ENCODE assay signal across 15 cellular contexts in genomic region chr2:170142502-170142901, GRCh38. TPM values are rescaled to one million over a fixed set of nuclear protein-coding genes. Genes with fewer than 3 reads are reported as not detected.
"Had no signal": no experiment of that assay in that cellular context is flagged by ENCODE, and none has a peak within 500 bp of the region (broad histone marks: within the 10 kb centered on the region; RNA-seq: fewer than 3 reads in every experiment).

No MANE protein-coding gene starts in this region.

- ATAC-seq: activated naive CD4-positive, alpha-beta T cell treated with anti-CD3 and anti-CD28 coated beads, Interleukin-2, amount 50 U/mL, for 72 hours; esophagus mucosa; left lobe of liver; stimulated activated memory B cell treated with anti-CD40 and anti-IgM and Interleukin-4, amounts not matched to agents 10 μg/mL and 1 μg/mL and 100 μg/mL, for 72 hours had no signal

- H3K27me3 ChIP-seq: body of pancreas had no signal

- H3K4me1 ChIP-seq: body of pancreas, parathyroid adenoma had no signal

- H3K9ac ChIP-seq: parathyroid adenoma had no signal

- H3K9me3 ChIP-seq: body of pancreas had no signal

- H2AFZ ChIP-seq: parathyroid adenoma had no signal

- H3K27ac ChIP-seq: parathyroid adenoma had no signal

- H3K79me2 ChIP-seq: parathyroid adenoma had no signal

- H3K4me3 ChIP-seq: body of pancreas had no signal

- DNase-seq: activated CD4-positive, alpha-beta T cell treated with anti-CD3 and anti-CD28 coated beads, Interleukin-2, amount 50 U/mL, for 48 hours; activated CD4-positive, CD25-positive, alpha-beta regulatory T cell treated with anti-CD3 and anti-CD28 coated beads, Interleukin-2, amount 50 U/mL, for 72 hours; activated effector memory CD4-positive, alpha-beta T cell treated with Interleukin-2 at 50 U/mL for 16 hours; activated T-cell treated with anti-CD3 and anti-CD28 coated beads, Interleukin-2, amount 50 U/mL, for 24 hours; amygdala; body of pancreas; caudate nucleus; islet precursor cell; T1000 had no signal

RNA-seq across cellular contexts. Expression of gene MYO3B, which starts 35.4 kb away (rescaled TPM):
- total RNA-seq: left lobe of liver, lung microvascular endothelial cell had no signal
